ENCODE assay signal across 8 cellular contexts in the genomic region with DNA sequence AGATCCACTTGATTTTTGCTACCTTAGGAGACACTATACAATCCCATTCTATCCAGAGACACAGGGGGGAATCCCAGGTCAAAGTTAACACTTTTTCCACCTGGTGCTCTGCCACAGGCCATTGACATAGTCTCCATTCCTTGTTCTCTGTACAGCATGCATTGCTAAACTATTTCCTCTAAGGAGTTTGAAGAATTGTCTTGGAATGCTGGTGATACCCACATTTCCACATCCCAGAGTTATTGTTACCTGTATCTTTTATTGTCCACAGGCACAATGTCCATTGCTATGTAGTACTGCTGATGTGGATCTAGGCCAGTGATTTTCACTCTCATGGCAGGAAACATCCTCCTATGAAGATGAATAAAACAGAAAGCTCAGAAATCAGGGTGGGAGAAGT.
"Had no signal": no experiment of that assay in that cellular context is flagged by ENCODE, and none has a peak within 500 bp of the region (broad histone marks: within the 10 kb centered on the region; RNA-seq: fewer than 3 reads in every experiment).

No MANE protein-coding gene starts in this region.

- H3K27ac ChIP-seq: GM23248 had no signal

- H2AFZ ChIP-seq: GM23248, GM23338 had no signal

- H3K9me3 ChIP-seq: HAP-1 had no signal

- H3K36me3 ChIP-seq: HAP-1 had no signal

- H3K9ac ChIP-seq: GM23248 had no signal

- H3K4me3 ChIP-seq: GM23248, GM23338, HAP-1 had no signal

- H3K4me2 ChIP-seq: GM23338 had no signal

- DNase-seq: GM23248, GOT3, H7, H9, HCEC 1CT, HFFc6 had no signal
